1 cellular context compared by ENCODE assay signal in genomic region chr9:35705836-35706430, GRCh38.
TF ChIP-seq lines count a peak whose summit lies in the region.

No MANE protein-coding gene starts in this region.

TF ChIP-seq in K562, 482 proteins besides CTCF, POLR2A, EP300 and RAD21:
- TF ChIP-seq NFYB (IDR thresholded peaks at IDR 0.05; ENCODE audit: extremely low read depth, insufficient read length) (no peak), ZZZ3 (IDR thresholded peaks at IDR 0.05) (no peak), FOSL1 (tag; conservative IDR thresholded peaks at IDR 0.05) (no peak), HDAC6 (IDR thresholded peaks at IDR 0.05; ENCODE audit: low read depth, low read length) (no peak), NCOA2 (IDR thresholded peaks at IDR 0.05; ENCODE audit: partially characterized antibody in 2 of 2) (no peak), SMARCE1 (IDR thresholded peaks at IDR 0.05) (no peak), ZNF444 (CRISPR knock-in tag; IDR thresholded peaks at IDR 0.05) (no peak), PML (IDR thresholded peaks at IDR 0.05; ENCODE audit: low read length) (no peak), PHF20 (IDR thresholded peaks at IDR 0.05; ENCODE audit: partially characterized antibody) (no peak), BCOR (IDR thresholded peaks at IDR 0.05) (no peak), ZNF764 (CRISPR knock-in tag; IDR thresholded peaks at IDR 0.05; ENCODE audit: low read depth) (no peak), TEAD2 (tag; IDR thresholded peaks at IDR 0.05) (no peak), ZNF133 (CRISPR knock-in tag; IDR thresholded peaks at IDR 0.05) (no peak), ESRRB (CRISPR knock-in tag; IDR thresholded peaks at IDR 0.05; ENCODE audit: borderline replicate concordance) (no peak)
- TF ChIP-seq, protein P1, sequence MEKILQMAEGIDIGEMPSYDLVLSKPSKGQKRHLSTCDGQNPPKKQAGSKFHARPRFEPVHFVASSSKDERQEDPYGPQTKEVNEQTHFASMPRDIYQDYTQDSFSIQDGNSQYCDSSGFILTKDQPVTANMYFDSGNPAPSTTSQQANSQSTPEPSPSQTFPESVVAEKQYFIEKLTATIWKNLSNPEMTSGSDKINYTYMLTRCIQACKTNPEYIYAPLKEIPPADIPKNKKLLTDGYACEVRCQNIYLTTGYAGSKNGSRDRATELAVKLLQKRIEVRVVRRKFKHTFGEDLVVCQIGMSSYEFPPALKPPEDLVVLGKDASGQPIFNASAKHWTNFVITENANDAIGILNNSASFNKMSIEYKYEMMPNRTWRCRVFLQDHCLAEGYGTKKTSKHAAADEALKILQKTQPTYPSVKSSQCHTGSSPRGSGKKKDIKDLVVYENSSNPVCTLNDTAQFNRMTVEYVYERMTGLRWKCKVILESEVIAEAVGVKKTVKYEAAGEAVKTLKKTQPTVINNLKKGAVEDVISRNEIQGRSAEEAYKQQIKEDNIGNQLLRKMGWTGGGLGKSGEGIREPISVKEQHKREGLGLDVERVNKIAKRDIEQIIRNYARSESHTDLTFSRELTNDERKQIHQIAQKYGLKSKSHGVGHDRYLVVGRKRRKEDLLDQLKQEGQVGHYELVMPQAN (IDR thresholded peaks at IDR 0.05; ENCODE audit: borderline replicate concordance), result no peak
- TF ChIP-seq, protein P2, sequence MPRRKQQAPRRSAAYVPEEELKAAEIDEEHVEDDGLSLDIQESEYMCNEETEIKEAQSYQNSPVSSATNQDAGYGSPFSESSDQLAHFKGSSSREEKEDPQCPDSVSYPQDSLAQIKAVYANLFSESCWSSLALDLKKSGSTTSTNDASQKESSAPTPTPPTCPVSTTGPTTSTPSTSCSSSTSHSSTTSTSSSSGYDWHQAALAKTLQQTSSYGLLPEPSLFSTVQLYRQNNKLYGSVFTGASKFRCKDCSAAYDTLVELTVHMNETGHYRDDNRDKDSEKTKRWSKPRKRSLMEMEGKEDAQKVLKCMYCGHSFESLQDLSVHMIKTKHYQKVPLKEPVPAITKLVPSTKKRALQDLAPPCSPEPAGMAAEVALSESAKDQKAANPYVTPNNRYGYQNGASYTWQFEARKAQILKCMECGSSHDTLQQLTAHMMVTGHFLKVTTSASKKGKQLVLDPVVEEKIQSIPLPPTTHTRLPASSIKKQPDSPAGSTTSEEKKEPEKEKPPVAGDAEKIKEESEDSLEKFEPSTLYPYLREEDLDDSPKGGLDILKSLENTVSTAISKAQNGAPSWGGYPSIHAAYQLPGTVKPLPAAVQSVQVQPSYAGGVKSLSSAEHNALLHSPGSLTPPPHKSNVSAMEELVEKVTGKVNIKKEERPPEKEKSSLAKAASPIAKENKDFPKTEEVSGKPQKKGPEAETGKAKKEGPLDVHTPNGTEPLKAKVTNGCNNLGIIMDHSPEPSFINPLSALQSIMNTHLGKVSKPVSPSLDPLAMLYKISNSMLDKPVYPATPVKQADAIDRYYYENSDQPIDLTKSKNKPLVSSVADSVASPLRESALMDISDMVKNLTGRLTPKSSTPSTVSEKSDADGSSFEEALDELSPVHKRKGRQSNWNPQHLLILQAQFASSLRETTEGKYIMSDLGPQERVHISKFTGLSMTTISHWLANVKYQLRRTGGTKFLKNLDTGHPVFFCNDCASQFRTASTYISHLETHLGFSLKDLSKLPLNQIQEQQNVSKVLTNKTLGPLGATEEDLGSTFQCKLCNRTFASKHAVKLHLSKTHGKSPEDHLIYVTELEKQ (CRISPR knock-in tag; IDR thresholded peaks at IDR 0.05), result no peak
TF ChIP-seq in K562: peak in this region for 0.
